25 cellular contexts compared by ENCODE assay signal in the genomic region with DNA sequence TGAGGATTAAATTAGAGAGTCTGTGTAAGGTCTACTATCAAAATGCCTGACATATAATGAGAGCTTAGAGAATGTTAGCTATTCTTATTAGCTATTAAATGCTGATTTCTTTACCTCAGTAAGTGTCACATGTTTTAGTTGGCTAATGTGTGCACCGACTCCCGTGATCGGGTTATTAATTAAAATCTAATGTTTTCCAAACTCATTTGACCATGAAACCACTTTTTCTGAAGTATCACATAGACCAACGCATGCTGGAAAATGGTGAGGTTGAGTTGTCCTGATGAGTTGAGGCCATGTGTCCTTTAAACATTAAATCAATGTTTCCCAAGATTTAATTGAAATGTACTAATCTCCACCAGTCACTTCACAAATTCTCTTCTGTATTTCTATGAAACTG.
"Had no signal": no experiment of that assay in that cellular context is flagged by ENCODE, and none has a peak within 500 bp of the region (broad histone marks: within the 10 kb centered on the region; RNA-seq: fewer than 3 reads in every experiment).

No MANE protein-coding gene starts in this region.

- H3K9me3 ChIP-seq: heart right ventricle, left lung, lower lobe of right lung, ovary, prostate gland, sigmoid colon, spleen, testis, thyroid gland, transverse colon, upper lobe of left lung had no signal

- H3K36me3 ChIP-seq: heart right ventricle, left lung, lower lobe of right lung, ovary, prostate gland, sigmoid colon, spleen, thyroid gland, transverse colon, upper lobe of left lung had no signal

- H3K4me1 ChIP-seq: left lung, lower lobe of right lung, prostate gland, testis, thyroid gland, upper lobe of left lung had no signal

- DNase-seq: heart right ventricle; islet precursor cell; left colon; lower lobe of right lung; mammary epithelial cell; mesenchymal stem cell; naive thymus-derived CD8-positive, alpha-beta T cell; sigmoid colon; small intestine; spleen; stimulated activated CD4-positive, alpha-beta T cell treated with anti-CD3 and anti-CD28 coated beads, Interleukin-1b, Interleukin-23, amount 100 ng/mL, for 48 hours; stimulated activated CD4-positive, alpha-beta T cell treated with anti-CD3 and anti-CD28 coated beads, Interleukin-2, amount 100 ng/mL, for 48 hours; stimulated activated CD4-positive, alpha-beta T cell treated with anti-CD3 and anti-CD28 coated beads, Interleukin-4, amount 100 ng/mL, for 4 hours; stimulated activated CD8-positive, alpha-beta memory T cell treated with anti-CD3 and anti-CD28 coated beads, Interleukin-4, amount 100 ng/mL, for 48 hours; stimulated activated naive CD4-positive, alpha-beta T cell treated with Interleukin-2 at 50 U/mL for 16 hours; stimulated activated naive CD8-positive, alpha-beta T cell treated with anti-CD3 and anti-CD28 coated beads, Interleukin-15, amount 100 ng/mL, for 72 hours; testis; thyroid gland; transverse colon; upper lobe of left lung had no signal

- H3K4me3 Mint-ChIP-seq: naive thymus-derived CD8-positive, alpha-beta T cell; stimulated activated memory B cell treated with anti-CD40 and anti-IgM and Interleukin-4, amounts not matched to agents 10 μg/mL and 1 μg/mL and 100 μg/mL, for 72 hours; stimulated activated naive CD8-positive, alpha-beta T cell treated with anti-CD3 and anti-CD28 coated beads, Interleukin-15, amount 100 ng/mL, for 72 hours had no signal

- H3K9me3 Mint-ChIP-seq: naive thymus-derived CD8-positive, alpha-beta T cell; stimulated activated memory B cell treated with anti-CD40 and anti-IgM and Interleukin-4, amounts not matched to agents 10 μg/mL and 1 μg/mL and 100 μg/mL, for 72 hours; stimulated activated naive CD8-positive, alpha-beta T cell treated with anti-CD3 and anti-CD28 coated beads, Interleukin-15, amount 100 ng/mL, for 72 hours had no signal

- H3K27ac Mint-ChIP-seq: naive thymus-derived CD8-positive, alpha-beta T cell; stimulated activated memory B cell treated with anti-CD40 and anti-IgM and Interleukin-4, amounts not matched to agents 10 μg/mL and 1 μg/mL and 100 μg/mL, for 72 hours; stimulated activated naive CD8-positive, alpha-beta T cell treated with anti-CD3 and anti-CD28 coated beads, Interleukin-15, amount 100 ng/mL, for 72 hours had no signal

- H3K27me3 Mint-ChIP-seq: stimulated activated memory B cell treated with anti-CD40 and anti-IgM and Interleukin-4, amounts not matched to agents 10 μg/mL and 1 μg/mL and 100 μg/mL, for 72 hours; stimulated activated naive CD8-positive, alpha-beta T cell treated with anti-CD3 and anti-CD28 coated beads, Interleukin-15, amount 100 ng/mL, for 72 hours had no signal

- H3K27me3 ChIP-seq: hepatocyte, left lung, ovary, sigmoid colon, spleen, testis, thyroid gland, transverse colon, upper lobe of left lung had no signal

- H3K27ac ChIP-seq: hepatocyte, left lung, lower lobe of right lung, ovary, testis, thyroid gland, upper lobe of left lung had no signal

- H3K36me3 Mint-ChIP-seq: naive thymus-derived CD8-positive, alpha-beta T cell; stimulated activated memory B cell treated with anti-CD40 and anti-IgM and Interleukin-4, amounts not matched to agents 10 μg/mL and 1 μg/mL and 100 μg/mL, for 72 hours had no signal

- H3K4me1 Mint-ChIP-seq: stimulated activated naive CD8-positive, alpha-beta T cell treated with anti-CD3 and anti-CD28 coated beads, Interleukin-15, amount 100 ng/mL, for 72 hours had no signal

- ATAC-seq: heart right ventricle; left colon; left lung; lower lobe of right lung; naive thymus-derived CD8-positive, alpha-beta T cell; stimulated activated memory B cell treated with anti-CD40 and anti-IgM and Interleukin-4, amounts not matched to agents 10 μg/mL and 1 μg/mL and 100 μg/mL, for 72 hours; stimulated activated naive CD8-positive, alpha-beta T cell treated with anti-CD3 and anti-CD28 coated beads, Interleukin-15, amount 100 ng/mL, for 72 hours had no signal

- H3K4me3 ChIP-seq: heart right ventricle, hepatocyte, left lung, lower lobe of right lung, ovary, prostate gland, sigmoid colon, spleen, testis, thyroid gland, transverse colon, upper lobe of left lung had no signal
